ENCODE assay signal across 12 cellular contexts in the genomic region with DNA sequence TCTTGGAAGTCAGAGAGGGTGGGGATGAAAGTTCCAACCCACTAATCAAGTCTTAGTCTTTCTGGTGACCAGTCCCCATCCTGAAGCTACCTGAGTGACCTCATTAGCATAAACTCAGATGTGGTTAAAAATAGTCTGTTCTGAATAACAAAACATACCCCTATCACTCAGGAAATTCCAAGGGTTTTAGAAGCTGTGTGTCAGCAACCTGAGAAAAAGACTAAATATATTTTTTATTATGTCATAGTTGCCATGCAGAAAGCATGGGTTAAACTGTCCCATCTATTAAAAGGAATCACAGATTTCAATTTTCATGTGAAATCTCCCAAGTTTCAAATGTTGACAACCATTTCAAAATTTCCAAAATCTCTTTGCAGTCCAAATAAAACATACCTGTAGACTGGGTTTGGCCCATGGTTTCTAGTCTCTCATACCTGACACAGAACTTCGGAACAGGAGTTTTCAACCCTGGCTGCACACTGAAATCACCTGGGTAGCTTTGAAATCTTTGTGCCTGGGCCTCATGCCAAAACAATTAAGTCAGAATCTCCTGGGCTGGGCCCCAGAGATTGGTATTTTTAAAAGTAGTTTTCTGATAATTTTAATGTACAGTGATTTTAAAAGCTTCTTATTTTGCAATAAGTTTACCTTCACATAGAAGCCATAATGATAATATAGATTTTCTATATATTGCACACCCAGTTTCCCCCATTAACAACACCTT.
DNase-seq lines count a peak whose midpoint lies in the region; FAIRE-seq lines count a peak whose summit lies in the region.
"Had no signal": no experiment of that assay in that cellular context is flagged by ENCODE, and none has a peak within 500 bp of the region (broad histone marks: within the 10 kb centered on the region; RNA-seq: fewer than 3 reads in every experiment).

No MANE protein-coding gene starts in this region.

- FAIRE-seq in RCC 7860 (lab: Jason Lieb, UNC), result no peak

- peak; percentile 68 for DNase-seq in HCEC 1CT
- peak; percentile 60 for DNase-seq in RCC 7860 (ENCODE audit: low spot score)
- no peak for DNase-seq in epithelial cell of prostate (ENCODE audit: low read depth, low spot score)
- peak; percentile 68 for DNase-seq in pulmonary artery endothelial cell (ENCODE audit: low read depth, low spot score)
- DNase-seq in epidermal melanocyte (ENCODE audit: insufficient read length, low spot score), result no peak
- DNase-seq in activated CD8-positive, alpha-beta memory T cell treated with anti-CD3 and anti-CD28 coated beads, Interleukin-2, amount 50 U/mL, for 48 hours, result no peak
- no peak for DNase-seq in NK-92 (lab: John Stamatoyannopoulos, UW; ENCODE audit: unreplicated experiment)
- no peak for DNase-seq in NCI-H2196 (lab: John Stamatoyannopoulos, UW; ENCODE audit: unreplicated experiment)
- DNase-seq: activated naive CD8-positive, alpha-beta T cell treated with anti-CD3 and anti-CD28 coated beads for 36 hours; CD4-positive, alpha-beta T cell; immature natural killer cell; NCI-H524 had no signal

- peak overlapping the region; percentile 91 for H3K27ac ChIP-seq in epithelial cell of prostate

Comparison
In these comparisons a context has a peak if more than half of its experiments do, and no peak if none do; other contexts are left out.
1. DNase-seq: peak in HCEC 1CT (single experiment), RCC 7860 (single experiment) and pulmonary artery endothelial cell (single experiment); none in epithelial cell of prostate (single experiment), epidermal melanocyte (single experiment), activated CD8-positive, alpha-beta memory T cell treated with anti-CD3 and anti-CD28 coated beads, Interleukin-2, amount 50 U/mL, for 48 hours (single experiment), NK-92 (single experiment) and NCI-H2196 (single experiment).